In the genomic region with DNA sequence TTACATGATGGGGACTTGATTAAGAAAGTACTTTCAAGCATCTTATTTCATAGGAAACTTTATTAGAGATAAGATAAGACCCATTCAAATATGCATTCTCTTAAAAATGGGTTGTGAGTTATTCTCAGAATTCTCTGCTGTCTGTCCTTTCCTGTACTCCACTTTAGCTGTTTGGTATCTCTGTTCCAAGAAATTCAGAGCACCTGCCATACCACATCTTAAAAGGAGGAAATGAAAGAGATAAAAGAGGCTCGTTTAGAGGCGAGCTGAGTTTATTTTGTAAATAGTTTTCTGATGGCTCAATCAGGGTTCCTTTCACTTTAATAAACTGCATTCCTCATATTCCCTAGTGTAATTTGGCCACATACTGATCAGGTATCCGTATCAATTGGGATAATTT, we compare ENCODE assay signal across 8 cellular contexts.
DNase-seq lines count a peak whose midpoint lies in the region; ATAC-seq, FAIRE-seq and TF ChIP-seq lines count a peak whose summit lies in the region.

No MANE protein-coding gene starts in this region.

- H3K4me2 ChIP-seq in A549 (peak overlapping the region; percentile 31), GM12878 (ENCODE audit: control insufficient read depth, insufficient read depth) (peak overlapping the region; percentile 59)

- in situ Hi-C loops in GM12878 (cut with MboI): no loop called here

- H3K36me3 ChIP-seq in GM12878 (ENCODE audit: control insufficient read depth in 2 of 2, insufficient read depth in 2 of 2, low read length in 1 of 2) (peaks cover 0 to 4% of the 10 kb centered on the region in 2 experiments; a peak in 2 of 4 replicates), upper lobe of left lung (no peaks in the 10 kb centered on the region)

- BruUV-seq in GM12878 (replicated peaks; lab: Mats Ljungman, UMichigan): no TSS peak

- TF ChIP-seq EP300 in A549 (IDR thresholded peaks at IDR 0.05) (no peak), GM12878 (IDR thresholded peaks at IDR 0.05; ENCODE audit: borderline replicate concordance in 1 of 2, control insufficient read depth in 1 of 2, low read depth in 2 of 2, low read length in 2 of 2) (no peak), upper lobe of left lung (IDR thresholded peaks at IDR 0.05) (no peak)

- H3K4me1 ChIP-seq in A549: peaks cover 43% of the 10 kb centered on the region
- H3K4me1 ChIP-seq in GM12878 (ENCODE audit: control insufficient read depth, insufficient read depth, low read length): peaks cover 21% of the 10 kb centered on the region
- peaks cover 23 to 41% (median 35%) of the 10 kb centered on the region in 4 donors for H3K4me1 ChIP-seq in upper lobe of left lung

- CTCF ChIA-PET in A549 (lab: Yijun Ruan, JAX): interaction anchor here (0.8 kb wide), 1 partner anchor 142 kb away, joined by 3 read pairs; no protein-coding TSS in a partner anchor
- CTCF ChIA-PET in GM12878 (lab: Yijun Ruan, JAX): interaction anchor here (0.9 to 2.6 kb wide), 6 partner anchors 14 to 144 kb away, joined by 3 to 12 read pairs (median 3); no protein-coding TSS in a partner anchor

- intact Hi-C loops in GM12878 (cut with micrococcal nuclease; ENCODE audit: unreplicated experiment): loop anchor here (5.0 kb wide), 1 partner anchor 142 kb away; no protein-coding TSS in a partner anchor
- intact Hi-C loops in posterior cingulate gyrus (cut with DNase I): no loop called here

- no peaks in the 10 kb centered on the region for H3K9me3 ChIP-seq in A549
- no peaks in the 10 kb centered on the region for H3K9me3 ChIP-seq in GM12878 (replicated peaks; ENCODE audit: control insufficient read depth, insufficient read depth, low read length)
- no peaks in the 10 kb centered on the region for H3K9me3 ChIP-seq in upper lobe of left lung

- H3K27me3 ChIP-seq in GM12878 (replicated peaks in 1 of 2; ENCODE audit: control insufficient read depth in 2 of 2, insufficient read depth in 2 of 2, low read length in 1 of 2) (no peaks in the 10 kb centered on the region), upper lobe of left lung (no peaks in the 10 kb centered on the region)

- POLR2A ChIA-PET in A549 (lab: Yijun Ruan, JAX): no interaction called here
- POLR2A ChIA-PET in GM12878 (lab: Charles Lee): interaction anchor here (1.2 kb wide), 1 partner anchor 14 kb away, joined by 3 read pairs; no protein-coding TSS in a partner anchor

- RAD21 ChIA-PET in GM12878 (lab: Charles Lee; ENCODE audit: unreplicated experiment): interaction anchor here (0.9 to 1.4 kb wide), 4 partner anchors 23 to 144 kb away, joined by 3 to 7 read pairs (median 3); no protein-coding TSS in a partner anchor

- peak overlapping the region; percentile 28; the same call in 1 of the 2 replicates for H2AFZ ChIP-seq in GM12878 (ENCODE audit: control insufficient read depth, low read depth, low read length)

- SMC1A ChIA-PET in GM12878 (lab: Charles Lee; ENCODE audit: uncharacterized antibody, unreplicated experiment): interaction anchor here (1.0 to 2.9 kb wide), 15 partner anchors 11 to 144 kb away, joined by 3 to 13 read pairs (median 4); no protein-coding TSS in a partner anchor

- DNase-seq in A549 (ENCODE audit: low read depth in 1 of 2, low spot score in 1 of 2): no peak
- no peak for DNase-seq in GM12878 (ENCODE audit: low read depth, low spot score)
- no peak for DNase-seq in upper lobe of left lung
- DNase-seq in posterior cingulate gyrus: no peak
- DNase-seq in activated CD4-positive, alpha-beta T cell treated with anti-CD3 and anti-CD28 coated beads for 1 hour: no peak
- no peak for DNase-seq in NCI-H446 (lab: John Stamatoyannopoulos, UW)

- TF ChIP-seq POLR2A in A549 (IDR thresholded peaks at IDR 0.05; ENCODE audit: low read length) (no peak), GM12878 (IDR thresholded peaks at IDR 0.05; ENCODE audit: low read depth, low read length) (no peak), upper lobe of left lung (IDR thresholded peaks at IDR 0.05) (no peak)

- no peaks in the 10 kb centered on the region for H4K20me1 ChIP-seq in GM12878 (ENCODE audit: control insufficient read depth, insufficient read depth)

- no peak overlapping the region; the same call in 1 of the 2 replicates for H3K9ac ChIP-seq in GM12878 (ENCODE audit: control insufficient read depth, insufficient read depth, low read length)

- 31% methylated on average over 3 of the region's 3 CpGs for WGBS in A549 (ENCODE audit: missing lambda C conversion rate)
- WGBS in GM12878 (ENCODE audit: insufficient coverage, insufficient replicate concordance, low lambda C conversion rate, missing lambda C conversion rate): 1% methylated on average over 3 of the region's 3 CpGs
- 10 to 14% methylated on average over 3 of the region's 3 CpGs for WGBS in upper lobe of left lung, 2 donors

- TF ChIP-seq RAD21 in A549 (conservative IDR thresholded peaks at IDR 0.05 in 1 of 2, IDR thresholded peaks at IDR 0.05 in 1 of 2): no peak
- TF ChIP-seq RAD21 in GM12878 (IDR thresholded peaks at IDR 0.05; ENCODE audit: insufficient read depth, low read depth, low read length): no peak

- H3K27ac ChIP-seq in A549: no peak overlapping the region; a peak in 1 of 6 replicates
- peak overlapping the region; percentile 66 for H3K27ac ChIP-seq in GM12878 (ENCODE audit: control insufficient read depth, insufficient read depth)
- H3K27ac ChIP-seq in upper lobe of left lung: peak overlapping the region; percentile 40 to 76 (median 62)

- TF ChIP-seq CTCF in A549 (IDR thresholded peaks at IDR 0.05) (no peak), GM12878 (IDR thresholded peaks at IDR 0.05 in 2 of 3, conservative IDR thresholded peaks at IDR 0.05 in 1 of 3; ENCODE audit: control insufficient read depth in 2 of 3, extremely low read depth in 1 of 3, insufficient read depth in 1 of 3, low read depth in 3 of 3, low read length in 3 of 3) (no peak), upper lobe of left lung (IDR thresholded peaks at IDR 0.05) (no peak)

- peaks cover 2% of the 10 kb centered on the region for H3K79me2 ChIP-seq in GM12878 (ENCODE audit: control insufficient read depth, insufficient read depth, low read length)

- H3K4me3 ChIP-seq in A549 (no peak overlapping the region), GM12878 (no peak overlapping the region), upper lobe of left lung (no peak overlapping the region)

- ATAC-seq in A549: no peak
- peak; percentile 64 for ATAC-seq in GM19452 (IDR thresholded peaks at IDR 0.05; ENCODE audit: unreplicated experiment)
- ATAC-seq in HG03378 (IDR thresholded peaks at IDR 0.05; ENCODE audit: unreplicated experiment): peak; percentile 63
- ATAC-seq in GM12878: peak; percentile 82
- ATAC-seq in upper lobe of left lung (ENCODE audit: low FRiP score in 2 of 2): no peak

- FAIRE-seq in A549 (lab: Jason Lieb, UNC) (no peak), GM12878 (lab: Jason Lieb, UNC) (peak; percentile 35)

TF ChIP-seq in A549, 52 proteins besides CTCF, POLR2A, EP300 and RAD21 (continues in another document):
- TF ChIP-seq CHD4 (IDR thresholded peaks at IDR 0.05; ENCODE audit: borderline replicate concordance): no peak
- no peak for TF ChIP-seq JUNB (IDR thresholded peaks at IDR 0.05)
- TF ChIP-seq, protein P1, sequence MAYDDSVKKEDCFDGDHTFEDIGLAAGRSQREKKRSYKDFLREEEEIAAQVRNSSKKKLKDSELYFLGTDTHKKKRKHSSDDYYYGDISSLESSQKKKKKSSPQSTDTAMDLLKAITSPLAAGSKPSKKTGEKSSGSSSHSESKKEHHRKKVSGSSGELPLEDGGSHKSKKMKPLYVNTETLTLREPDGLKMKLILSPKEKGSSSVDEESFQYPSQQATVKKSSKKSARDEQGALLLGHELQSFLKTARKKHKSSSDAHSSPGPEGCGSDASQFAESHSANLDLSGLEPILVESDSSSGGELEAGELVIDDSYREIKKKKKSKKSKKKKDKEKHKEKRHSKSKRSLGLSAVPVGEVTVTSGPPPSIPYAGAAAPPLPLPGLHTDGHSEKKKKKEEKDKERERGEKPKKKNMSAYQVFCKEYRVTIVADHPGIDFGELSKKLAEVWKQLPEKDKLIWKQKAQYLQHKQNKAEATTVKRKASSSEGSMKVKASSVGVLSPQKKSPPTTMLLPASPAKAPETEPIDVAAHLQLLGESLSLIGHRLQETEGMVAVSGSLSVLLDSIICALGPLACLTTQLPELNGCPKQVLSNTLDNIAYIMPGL (CRISPR knock-in tag; IDR thresholded peaks at IDR 0.05; ENCODE audit: borderline replicate concordance): no peak
- no peak for TF ChIP-seq MAZ (IDR thresholded peaks at IDR 0.05; ENCODE audit: borderline replicate concordance, low read depth, low read length)
- TF ChIP-seq EHF (CRISPR knock-in tag; IDR thresholded peaks at IDR 0.05): no peak
- no peak for TF ChIP-seq RFX5 (IDR thresholded peaks at IDR 0.05)
- no peak for TF ChIP-seq EHMT2 (IDR thresholded peaks at IDR 0.05; ENCODE audit: low read depth)
- no peak for TF ChIP-seq FOSL2 (IDR thresholded peaks at IDR 0.05)
- TF ChIP-seq FOSL2 (CRISPR knock-in tag; IDR thresholded peaks at IDR 0.05): no peak
- no peak for TF ChIP-seq HOXB13 (CRISPR knock-in tag; IDR thresholded peaks at IDR 0.05; ENCODE audit: low read depth)

TF ChIP-seq in GM12878, 131 proteins besides CTCF, POLR2A, EP300 and RAD21:
- TF ChIP-seq BHLHE40 (IDR thresholded peaks at IDR 0.05; ENCODE audit: borderline replicate concordance in 1 of 2, low read depth in 2 of 2, low read length in 1 of 2) (peak; percentile 11 to 19; a peak in 1 of 4 replicates), TCF7 (IDR thresholded peaks at IDR 0.05; ENCODE audit: borderline replicate concordance) (peak; percentile 63; the same call in 1 of the 2 replicates), NFIC (IDR thresholded peaks at IDR 0.05; ENCODE audit: low read depth, low read length) (0 out of 2 replicates have a peak, but pooled peaks have one; percentile 48), RFX5 (IDR thresholded peaks at IDR 0.05; ENCODE audit: low read depth, low read length) (no peak), RAD51 (IDR thresholded peaks at IDR 0.05) (no peak), SPI1 (IDR thresholded peaks at IDR 0.05; ENCODE audit: borderline replicate concordance, insufficient read depth, low read depth, low read length) (peak; percentile 79)

Comparison
In these comparisons a context has a peak if more than half of its experiments do, and no peak if none do; other contexts are left out.
1. ATAC-seq: peak in GM19452 (single experiment), HG03378 (single experiment) and GM12878 (single experiment); none in A549 (0 of 2) and upper lobe of left lung (0 of 2).
2. H3K27ac ChIP-seq: peak in GM12878 (single experiment) and upper lobe of left lung (4 of 4); none in A549 (0 of 2).